ENCODE assay signal across 2 cellular contexts in the genomic region with DNA sequence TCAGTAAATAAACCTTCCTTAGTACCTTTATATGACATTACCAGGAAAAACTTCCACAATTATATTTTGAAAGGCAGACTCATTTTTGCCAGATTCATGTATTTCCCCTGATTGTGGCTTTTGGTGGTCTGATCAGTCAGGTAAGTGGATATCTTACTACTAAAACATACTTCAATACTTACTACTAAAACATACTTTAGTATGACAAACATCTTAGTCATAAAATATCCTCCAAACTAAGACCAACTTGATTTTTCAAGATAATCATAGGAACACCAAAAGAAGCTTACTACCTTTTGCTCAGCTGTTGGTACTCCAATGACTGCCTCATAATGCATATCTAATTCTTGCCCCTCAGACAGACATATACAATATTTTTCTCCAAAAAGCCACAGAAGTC.
TF ChIP-seq lines count a peak whose summit lies in the region.

No MANE protein-coding gene starts in this region.

TF ChIP-seq in IMR-90, 13 proteins besides CTCF, POLR2A, EP300 and RAD21:
- TF ChIP-seq CHD1 (IDR thresholded peaks at IDR 0.05; ENCODE audit: low read depth, low read length), result no peak
- no peak for TF ChIP-seq CEBPB (IDR thresholded peaks at IDR 0.05; ENCODE audit: low read depth, low read length)
- TF ChIP-seq MAFK (IDR thresholded peaks at IDR 0.05; ENCODE audit: low read depth, low read length), result no peak
- TF ChIP-seq RFX5 (IDR thresholded peaks at IDR 0.05; ENCODE audit: low read depth, low read length), result no peak
- no peak for TF ChIP-seq ELK1 (IDR thresholded peaks at IDR 0.05; ENCODE audit: borderline replicate concordance, low read depth, low read length)
- TF ChIP-seq NFE2L2 (IDR thresholded peaks at IDR 0.05; ENCODE audit: low read depth, low read length), result no peak
- TF ChIP-seq BHLHE40 (IDR thresholded peaks at IDR 0.05; ENCODE audit: low read depth, low read length), result no peak
- no peak for TF ChIP-seq MAZ (IDR thresholded peaks at IDR 0.05; ENCODE audit: borderline replicate concordance, low read depth, low read length)
- no peak for TF ChIP-seq RCOR1 (IDR thresholded peaks at IDR 0.05; ENCODE audit: insufficient replicate concordance, low read length)
- TF ChIP-seq SMC3 (IDR thresholded peaks at IDR 0.05; ENCODE audit: low read depth, low read length), result no peak
- no peak for TF ChIP-seq FOS (IDR thresholded peaks at IDR 0.05; ENCODE audit: low read depth, low read length)
- TF ChIP-seq, protein P1, sequence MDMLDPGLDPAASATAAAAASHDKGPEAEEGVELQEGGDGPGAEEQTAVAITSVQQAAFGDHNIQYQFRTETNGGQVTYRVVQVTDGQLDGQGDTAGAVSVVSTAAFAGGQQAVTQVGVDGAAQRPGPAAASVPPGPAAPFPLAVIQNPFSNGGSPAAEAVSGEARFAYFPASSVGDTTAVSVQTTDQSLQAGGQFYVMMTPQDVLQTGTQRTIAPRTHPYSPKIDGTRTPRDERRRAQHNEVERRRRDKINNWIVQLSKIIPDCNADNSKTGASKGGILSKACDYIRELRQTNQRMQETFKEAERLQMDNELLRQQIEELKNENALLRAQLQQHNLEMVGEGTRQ (IDR thresholded peaks at IDR 0.05; ENCODE audit: low read depth, low read length), result no peak
- TF ChIP-seq MXI1 (IDR thresholded peaks at IDR 0.05; ENCODE audit: borderline replicate concordance, low read depth, low read length), result no peak

TF ChIP-seq in WTC11, 78 proteins besides CTCF, POLR2A, EP300 and RAD21:
- TF ChIP-seq ERG (CRISPR knock-in tag; IDR thresholded peaks at IDR 0.05), result no peak
